ENCODE assay signal across 29 cellular contexts in the genomic region with DNA sequence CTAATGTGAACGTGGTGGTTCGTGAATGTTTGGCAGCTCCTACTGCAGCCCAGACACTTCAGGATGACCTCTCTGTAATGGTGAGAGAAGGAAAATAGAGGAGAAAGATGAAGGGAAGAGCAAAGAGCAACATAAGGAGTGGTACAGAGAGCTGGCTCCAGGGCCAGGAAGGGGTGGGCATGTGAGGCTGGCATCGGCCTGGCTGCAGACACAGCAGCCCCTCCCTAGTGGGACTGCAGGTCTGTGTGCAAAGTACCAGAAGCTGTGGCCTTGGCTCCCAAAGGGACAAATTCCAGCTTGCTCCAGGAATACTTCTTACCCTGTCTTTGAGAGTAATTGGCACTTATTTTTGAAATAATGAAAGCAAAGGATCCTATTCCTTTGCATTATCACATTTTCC. TPM values are rescaled to one million over a fixed set of nuclear protein-coding genes. Genes with fewer than 3 reads are reported as not detected.
DNase-seq lines count a peak whose midpoint lies in the region; ATAC-seq and TF ChIP-seq lines count a peak whose summit lies in the region.
"Had no signal": no experiment of that assay in that cellular context is flagged by ENCODE, and none has a peak within 500 bp of the region (broad histone marks: within the 10 kb centered on the region; RNA-seq: fewer than 3 reads in every experiment).

No MANE protein-coding gene starts in this region.

- H3K4ac ChIP-seq in IMR-90 (ENCODE audit: low read depth, low read length) (no peak overlapping the region), mesenchymal stem cell (ENCODE audit: low read depth in 1 of 2, low read length in 2 of 2) (no peak overlapping the region), H9 (ENCODE audit: low read depth, low read length) (no peak overlapping the region)

- H3K27ac Mint-ChIP-seq in brain (peak overlapping the region in 3 of 5 experiments; percentile 9 to 69 (median 60)), H9 (no peak overlapping the region)
- H3K27ac Mint-ChIP-seq in activated naive CD8-positive, alpha-beta T cell treated with anti-CD3 and anti-CD28 coated beads for 36 hours = no peak overlapping the region
- H3K27ac Mint-ChIP-seq: activated CD4-positive, alpha-beta memory T cell treated with anti-CD3 and anti-CD28 coated beads for 36 hours; memory B cell; naive B cell; T-cell had no signal

- H2AK5ac ChIP-seq in IMR-90 (ENCODE audit: low read depth, low read length) = no peak overlapping the region
- no peak overlapping the region for H2AK5ac ChIP-seq in mesenchymal stem cell (ENCODE audit: low read length, severe bottlenecking)
- no peak overlapping the region for H2AK5ac ChIP-seq in H9 (ENCODE audit: insufficient read length, low read length)

- no peaks in the 10 kb centered on the region for H3K9me3 Mint-ChIP-seq in brain
- H3K9me3 Mint-ChIP-seq in H9 = no peaks in the 10 kb centered on the region
- no peaks in the 10 kb centered on the region for H3K9me3 Mint-ChIP-seq in activated naive CD8-positive, alpha-beta T cell treated with anti-CD3 and anti-CD28 coated beads for 36 hours
- H3K9me3 Mint-ChIP-seq: activated CD4-positive, alpha-beta memory T cell treated with anti-CD3 and anti-CD28 coated beads for 36 hours; memory B cell; stimulated activated naive CD8-positive, alpha-beta T cell treated with anti-CD3 and anti-CD28 coated beads, Interleukin-15, amount 100 ng/mL, for 72 hours; T-cell had no signal

- H3K23ac ChIP-seq in IMR-90 (ENCODE audit: low read depth, low read length) (0 out of 2 replicates have a peak overlapping the region, but pooled peaks have one; percentile 35), mesenchymal stem cell (ENCODE audit: low read length in 2 of 2) (no peak overlapping the region), H9 (ENCODE audit: insufficient read length, low read depth, low read length) (no peak overlapping the region)

- intact Hi-C loops in IMR-90 (cut with micrococcal nuclease) = no loop called here

- H3K9me3 ChIP-seq in IMR-90 (ENCODE audit: control insufficient read depth, insufficient read depth, low read length) = no peaks in the 10 kb centered on the region
- no peaks in the 10 kb centered on the region for H3K9me3 ChIP-seq in mesenchymal stem cell (ENCODE audit: control insufficient read depth, low read length)
- H3K9me3 ChIP-seq in smooth muscle cell (replicated peaks; ENCODE audit: low read depth) = no peaks in the 10 kb centered on the region
- H3K9me3 ChIP-seq in H9 (ENCODE audit: control insufficient read depth, low read depth, low read length) = no peaks in the 10 kb centered on the region
- H3K9me3 ChIP-seq: body of pancreas, esophagus squamous epithelium, Peyer's patch had no signal

- H2BK20ac ChIP-seq in IMR-90 (ENCODE audit: low read depth, low read length) = no peak overlapping the region
- H2BK20ac ChIP-seq in H9 (ENCODE audit: low read depth, low read length, poor library complexity, severe bottlenecking) = no peak overlapping the region

- H3K4me3 ChIP-seq in IMR-90 (ENCODE audit: insufficient read depth, low read depth, low read length) (no peak overlapping the region), mesenchymal stem cell (ENCODE audit: insufficient read depth in 1 of 2, low read depth in 1 of 2, low read length in 2 of 2) (no peak overlapping the region), smooth muscle cell (no peak overlapping the region)
- H3K4me3 ChIP-seq: body of pancreas, esophagus squamous epithelium, hepatocyte, K562, Peyer's patch had no signal

- dilution Hi-C loops in IMR-90 (cut with HindIII; ENCODE audit: low sequenced_read_pairs, unreplicated experiment) = no loop called here

- BruUV-seq in IMR-90 (replicated peaks; lab: Mats Ljungman, UMichigan) = no TSS peak

- H4K8ac ChIP-seq in IMR-90 (ENCODE audit: low read depth in 2 of 2, low read length in 2 of 2) (peak overlapping the region in 1 of 2 experiments; percentile 0; a peak in 1 of 4 replicates), mesenchymal stem cell (ENCODE audit: low read length) (no peak overlapping the region), H9 (replicated peaks; ENCODE audit: insufficient read length, low read depth, low read length) (no peak overlapping the region)

- H3K79me1 ChIP-seq in IMR-90 (ENCODE audit: low read depth in 1 of 2, low read length in 2 of 2) = peaks cover 14 to 61% of the 10 kb centered on the region in 2 experiments
- H3K79me1 ChIP-seq in mesenchymal stem cell (replicated peaks; ENCODE audit: low read length, poor library complexity, severe bottlenecking) = no peaks in the 10 kb centered on the region
- H3K79me1 ChIP-seq in H9 (ENCODE audit: insufficient read depth, low read depth, low read length, poor library complexity, severe bottlenecking) = no peaks in the 10 kb centered on the region

- in situ Hi-C loops in IMR-90 (cut with MboI; ENCODE audit: low sequenced_read_pairs) = loop anchor here (25.0 kb wide), 2 partner anchors 347 to 1047 kb away; no protein-coding TSS in a partner anchor

- H3K4me1 Mint-ChIP-seq in brain (peaks cover 91% of the 10 kb centered on the region), H9 (peaks cover 29 to 40% of the 10 kb centered on the region in 2 experiments)
- H3K4me1 Mint-ChIP-seq in activated naive CD8-positive, alpha-beta T cell treated with anti-CD3 and anti-CD28 coated beads for 36 hours = no peaks in the 10 kb centered on the region
- H3K4me1 Mint-ChIP-seq: memory B cell; naive B cell; stimulated activated naive CD8-positive, alpha-beta T cell treated with anti-CD3 and anti-CD28 coated beads, Interleukin-15, amount 100 ng/mL, for 72 hours; T-cell had no signal

- H3K18ac ChIP-seq in IMR-90 (ENCODE audit: low read depth, low read length) (no peak overlapping the region), mesenchymal stem cell (ENCODE audit: low read depth in 1 of 2, low read length in 2 of 2) (peak overlapping the region in 1 of 2 experiments; percentile 75), H9 (ENCODE audit: insufficient read length, low read depth, low read length) (no peak overlapping the region)

- no peak overlapping the region for H2AK9ac ChIP-seq in IMR-90 (replicated peaks; ENCODE audit: low read depth, low read length, poor library complexity)

- no peaks in the 10 kb centered on the region for H3K23me2 ChIP-seq in H9 (ENCODE audit: insufficient read length, low read depth, low read length, poor library complexity, severe bottlenecking)

- peak overlapping the region in 1 of 5 experiments; percentile 46 for H3K4me3 Mint-ChIP-seq in brain
- H3K4me3 Mint-ChIP-seq in H9 = no peak overlapping the region
- H3K4me3 Mint-ChIP-seq in activated naive CD8-positive, alpha-beta T cell treated with anti-CD3 and anti-CD28 coated beads for 36 hours = no peak overlapping the region
- H3K4me3 Mint-ChIP-seq: activated CD4-positive, alpha-beta memory T cell treated with anti-CD3 and anti-CD28 coated beads for 36 hours; memory B cell; naive B cell; stimulated activated naive CD8-positive, alpha-beta T cell treated with anti-CD3 and anti-CD28 coated beads, Interleukin-15, amount 100 ng/mL, for 72 hours; T-cell had no signal

- no peak overlapping the region for H2BK120ac ChIP-seq in IMR-90 (ENCODE audit: low read depth, low read length)
- H2BK120ac ChIP-seq in mesenchymal stem cell (ENCODE audit: low read depth, low read length) = no peak overlapping the region
- no peak overlapping the region for H2BK120ac ChIP-seq in H9 (ENCODE audit: low read depth, low read length, poor library complexity, severe bottlenecking)

- no peak overlapping the region for H3K4me2 ChIP-seq in IMR-90 (ENCODE audit: low read depth, low read length)
- H3K4me2 ChIP-seq in mesenchymal stem cell (ENCODE audit: low read length, poor library complexity, severe bottlenecking) = no peak overlapping the region
- H3K4me2 ChIP-seq in smooth muscle cell = no peak overlapping the region
- H3K4me2 ChIP-seq in H9 (ENCODE audit: insufficient read depth, insufficient read length, low read length) = no peak overlapping the region
- H3K4me2 ChIP-seq: hepatocyte had no signal

- H2AFZ ChIP-seq in IMR-90 (replicated peaks; ENCODE audit: low read length, poor library complexity) = no peak overlapping the region
- H2AFZ ChIP-seq in mesenchymal stem cell (ENCODE audit: low read depth, low read length) = no peak overlapping the region
- no peak overlapping the region for H2AFZ ChIP-seq in smooth muscle cell (ENCODE audit: low read depth)
- no peak overlapping the region for H2AFZ ChIP-seq in H9 (ENCODE audit: low read length)
- H2AFZ ChIP-seq: hepatocyte had no signal

- peak overlapping the region; percentile 37; the same call in 1 of the 2 replicates for H3K14ac ChIP-seq in IMR-90 (replicated peaks; ENCODE audit: low read depth, low read length)
- H3K14ac ChIP-seq in mesenchymal stem cell (ENCODE audit: low read length in 2 of 2) = no peak overlapping the region
- H3K14ac ChIP-seq in H9 (ENCODE audit: insufficient read depth, low read length) = no peak overlapping the region

- POLR2A ChIA-PET in IMR-90 (lab: Charles Lee; ENCODE audit: unreplicated experiment) = no interaction called here

- no peaks in the 10 kb centered on the region for H3K27me3 ChIP-seq in IMR-90 (ENCODE audit: control insufficient read depth, insufficient read depth, low read length)
- no peaks in the 10 kb centered on the region for H3K27me3 ChIP-seq in mesenchymal stem cell (ENCODE audit: control insufficient read depth in 1 of 2, insufficient read depth in 1 of 2, low read length in 2 of 2)
- H3K27me3 ChIP-seq in smooth muscle cell (ENCODE audit: low read depth) = no peaks in the 10 kb centered on the region
- H3K27me3 ChIP-seq in H9 (ENCODE audit: insufficient read depth, low read length) = no peaks in the 10 kb centered on the region
- H3K27me3 ChIP-seq: body of pancreas, esophagus squamous epithelium, hepatocyte, Peyer's patch had no signal

- H4K5ac ChIP-seq in IMR-90 (ENCODE audit: low read depth, low read length) (no peak overlapping the region), H9 (ENCODE audit: insufficient read length, low read depth, low read length) (no peak overlapping the region)

- no peak for TF ChIP-seq POLR2A in IMR-90 (IDR thresholded peaks at IDR 0.05; ENCODE audit: low read depth, low read length)

- H3K36me3 ChIP-seq in IMR-90 (ENCODE audit: control insufficient read depth, insufficient read depth, low read length) = peaks cover 40% of the 10 kb centered on the region
- peaks cover 17 to 87% of the 10 kb centered on the region in 2 experiments for H3K36me3 ChIP-seq in mesenchymal stem cell (ENCODE audit: control insufficient read depth in 1 of 2, insufficient read depth in 2 of 2, low read depth in 1 of 2, low read length in 2 of 2)
- H3K36me3 ChIP-seq in smooth muscle cell (ENCODE audit: low read depth) = no peaks in the 10 kb centered on the region
- H3K36me3 ChIP-seq: esophagus squamous epithelium, Peyer's patch had no signal

- peak overlapping the region in 1 of 2 experiments; percentile 29 for H2BK12ac ChIP-seq in mesenchymal stem cell (ENCODE audit: low read length in 2 of 2)
- H2BK12ac ChIP-seq in H9 (ENCODE audit: insufficient read length, low read depth, low read length) = no peak overlapping the region

- no peak overlapping the region for H3K9ac ChIP-seq in IMR-90 (ENCODE audit: low read depth, low read length)
- H3K9ac ChIP-seq in mesenchymal stem cell (ENCODE audit: low read length) = no peak overlapping the region
- no peak overlapping the region for H3K9ac ChIP-seq in smooth muscle cell (ENCODE audit: low read depth)
- H3K9ac ChIP-seq in H9 (ENCODE audit: extremely low read depth, insufficient read length, low read length) = no peak overlapping the region

- H3F3A ChIP-seq in smooth muscle cell (ENCODE audit: low read depth) = peaks cover 62% of the 10 kb centered on the region

- DNase-seq in IMR-90 (no peak), mesenchymal stem cell (no peak), smooth muscle cell (lab: John Stamatoyannopoulos, UW; ENCODE audit: unreplicated experiment) (no peak), H9 (no peak), dermis blood vessel endothelial cell (no peak)
- no peak for DNase-seq in activated naive CD8-positive, alpha-beta T cell treated with anti-CD3 and anti-CD28 coated beads for 36 hours
- no peak for DNase-seq in activated CD8-positive, alpha-beta memory T cell treated with anti-CD3 and anti-CD28 coated beads, Interleukin-2, amount 50 U/mL, for 48 hours
- DNase-seq: activated CD4-positive, alpha-beta memory T cell treated with anti-CD3 and anti-CD28 coated beads for 36 hours; activated effector memory CD4-positive, alpha-beta T cell treated with Interleukin-2 at 50 U/mL for 16 hours; body of pancreas; COR-L47; effector CD8-positive, alpha-beta T cell; esophagus squamous epithelium; GDM1; naive B cell; NCI-H1105; NCI-H1930; NCI-H226; Peyer's patch; small intestine; stimulated activated CD4-positive, alpha-beta T cell treated with anti-CD3 and anti-CD28 coated beads, Interleukin-1b, Interleukin-23, amount 100 ng/mL, for 48 hours; stimulated activated CD8-positive, alpha-beta memory T cell treated with anti-CD3 and anti-CD28 coated beads, Interleukin-4, amount 100 ng/mL, for 48 hours; stimulated activated naive CD8-positive, alpha-beta T cell treated with anti-CD3 and anti-CD28 coated beads, Interleukin-15, amount 100 ng/mL, for 72 hours; T-cell had no signal

- H4K20me1 ChIP-seq in IMR-90 (ENCODE audit: insufficient read depth, low read length) (peaks cover 87% of the 10 kb centered on the region), smooth muscle cell (ENCODE audit: low read depth) (peaks cover 64% of the 10 kb centered on the region), H9 (ENCODE audit: control insufficient read depth, insufficient read depth, insufficient read length) (no peaks in the 10 kb centered on the region)

- H3K4me1 ChIP-seq in IMR-90 (ENCODE audit: control insufficient read depth, insufficient read depth, low read length) (peaks cover 33% of the 10 kb centered on the region), mesenchymal stem cell (ENCODE audit: control insufficient read depth, insufficient read depth, low read depth, low read length) (peaks cover 17% of the 10 kb centered on the region), smooth muscle cell (ENCODE audit: low read depth) (peaks cover 29% of the 10 kb centered on the region), H9 (ENCODE audit: insufficient read depth, low read length) (peaks cover 4% of the 10 kb centered on the region; the same call in 1 of the 2 replicates)

- H3K79me2 ChIP-seq in smooth muscle cell (ENCODE audit: low read depth) (peaks cover 70% of the 10 kb centered on the region), H9 (ENCODE audit: insufficient read depth, low read length) (peaks cover 7% of the 10 kb centered on the region; the same call in 1 of the 2 replicates)

- H3K36me3 Mint-ChIP-seq in brain (peaks cover 22% of the 10 kb centered on the region), H9 (ENCODE audit: insufficient read depth in 1 of 3, low read depth in 3 of 3) (peaks cover 13 to 39% (median 38%) of the 10 kb centered on the region in 3 experiments; a peak in 6 of 7 replicates)
- no peaks in the 10 kb centered on the region for H3K36me3 Mint-ChIP-seq in activated naive CD8-positive, alpha-beta T cell treated with anti-CD3 and anti-CD28 coated beads for 36 hours
- H3K36me3 Mint-ChIP-seq: activated CD4-positive, alpha-beta memory T cell treated with anti-CD3 and anti-CD28 coated beads for 36 hours; memory B cell; naive B cell; T-cell had no signal

- no peak overlapping the region for H3K56ac ChIP-seq in IMR-90 (ENCODE audit: extremely low read depth, insufficient read depth, low read length)
- H3K56ac ChIP-seq in H9 (ENCODE audit: insufficient read length, low read depth, low read length) = no peak overlapping the region

- peaks cover 38% of the 10 kb centered on the region for H3K9me1 ChIP-seq in IMR-90 (ENCODE audit: insufficient read depth, low read length)

- H3K27ac ChIP-seq in IMR-90 (ENCODE audit: insufficient read depth, low read length) = no peak overlapping the region; the same call in 1 of the 2 replicates
- peak overlapping the region; percentile 15 for H3K27ac ChIP-seq in mesenchymal stem cell (ENCODE audit: low read length, poor library complexity, severe bottlenecking)
- peak overlapping the region; percentile 98 for H3K27ac ChIP-seq in smooth muscle cell (ENCODE audit: low read depth)
- H3K27ac ChIP-seq in H9 (ENCODE audit: insufficient read length, low read depth, low read length) = no peak overlapping the region
- H3K27ac ChIP-seq: body of pancreas had no signal

- ATAC-seq in IMR-90 (ENCODE audit: low read depth) = no peak
- ATAC-seq: body of pancreas; HCT116; K562; stimulated activated naive CD8-positive, alpha-beta T cell treated with anti-CD3 and anti-CD28 coated beads, Interleukin-15, amount 100 ng/mL, for 72 hours; T-cell had no signal

- no peak for TF ChIP-seq RAD21 in IMR-90 (IDR thresholded peaks at IDR 0.05; ENCODE audit: low read length)

- H2BK15ac ChIP-seq in IMR-90 (ENCODE audit: low read depth, low read length) = no peak overlapping the region
- H2BK15ac ChIP-seq in mesenchymal stem cell (ENCODE audit: low read depth, poor library complexity, severe bottlenecking) = no peak overlapping the region
- H2BK15ac ChIP-seq in H9 (ENCODE audit: low read depth, low read length) = no peak overlapping the region

- CTCF ChIA-PET in IMR-90 (lab: Yijun Ruan, JAX) = interaction anchor here (0.7 to 1.9 kb wide), 2 partner anchors 57 to 118 kb away, joined by 3 to 7 read pairs; no protein-coding TSS in a partner anchor

- peak overlapping the region; percentile 73 for H2BK5ac ChIP-seq in IMR-90 (ENCODE audit: low read depth, low read length, poor library complexity, severe bottlenecking)
- no peak overlapping the region for H2BK5ac ChIP-seq in mesenchymal stem cell (ENCODE audit: low read depth, low read length, poor library complexity, severe bottlenecking)
- H2BK5ac ChIP-seq in H9 (ENCODE audit: insufficient read length, low read length) = no peak overlapping the region

- WGBS in IMR-90 (ENCODE audit: extremely low coverage in 2 of 2, insufficient read length in 1 of 2), 2 experiments = no CpG with 5 or more reads among the region's 3 CpGs
- WGBS in mesenchymal stem cell = 91% methylated on average over 3 of the region's 3 CpGs
- 73% methylated on average over 3 of the region's 3 CpGs for WGBS in smooth muscle cell (ENCODE audit: low lambda C conversion rate)
- no CpG with 5 or more reads among the region's 3 CpGs for WGBS in H9 (ENCODE audit: extremely low coverage, insufficient read length, low lambda C conversion rate)

- TF ChIP-seq CTCF in IMR-90 (conservative IDR thresholded peaks at IDR 0.05; ENCODE audit: low read depth, low read length) = no peak
- no peak for TF ChIP-seq CTCF in brain (conservative IDR thresholded peaks at IDR 0.05)
- no peak for TF ChIP-seq CTCF in smooth muscle cell (IDR thresholded peaks at IDR 0.05; ENCODE audit: borderline replicate concordance, insufficient read depth, poor library complexity, severe bottlenecking)
- no peak for TF ChIP-seq CTCF in H9 (conservative IDR thresholded peaks at IDR 0.05)

- H4K91ac ChIP-seq in IMR-90 (ENCODE audit: insufficient read depth, low read depth, low read length) (no peak overlapping the region), mesenchymal stem cell (ENCODE audit: low read length) (no peak overlapping the region), H9 (ENCODE audit: insufficient read length, low read depth, low read length) (no peak overlapping the region)

- no peaks in the 10 kb centered on the region for H3K27me3 Mint-ChIP-seq in brain
- H3K27me3 Mint-ChIP-seq in H9 (ENCODE audit: low read depth) = no peaks in the 10 kb centered on the region
- no peaks in the 10 kb centered on the region for H3K27me3 Mint-ChIP-seq in activated naive CD8-positive, alpha-beta T cell treated with anti-CD3 and anti-CD28 coated beads for 36 hours
- H3K27me3 Mint-ChIP-seq: stimulated activated naive CD8-positive, alpha-beta T cell treated with anti-CD3 and anti-CD28 coated beads, Interleukin-15, amount 100 ng/mL, for 72 hours had no signal

- H3T11ph ChIP-seq in H9 (ENCODE audit: low read length) = no peak overlapping the region

RNA-seq across cellular contexts. Expression of gene FSTL1, which starts 10.0 kb away (rescaled TPM):
- total RNA-seq in IMR-90 (2012; rRNA removed) (1,097 and 1,642 TPM in 2 replicates), smooth muscle cell (630 and 783 TPM in 2 replicates), H9 (2021) (305 and 326 TPM in 2 replicates), dermis blood vessel endothelial cell (524 and 719 TPM in 2 replicates)
- polyA plus RNA-seq in IMR-90 (2012; rRNA removed) (864 and 916 TPM in 2 replicates), brain (ENCODE audit: insufficient read depth, low read depth, low replicate concordance) (22.5 TPM), smooth muscle cell (367 and 562 TPM in 2 replicates)
- polyA plus RNA-seq in IMR-90 (2012; cell fraction: cytosol; rRNA removed) = 367 and 446 TPM in 2 replicates
- polyA plus RNA-seq in IMR-90 (2012; cell fraction: nucleus; rRNA removed; ENCODE audit: low replicate concordance) = 302 and 555 TPM in 2 replicates
- polyA plus RNA-seq in mesenchymal stem cell (2013, experiment 1 of 2) = 544 TPM
- polyA plus RNA-seq in mesenchymal stem cell (2013, experiment 2 of 2) = 562 TPM
- total RNA-seq in activated naive CD8-positive, alpha-beta T cell treated with anti-CD3 and anti-CD28 coated beads for 36 hours = 1 to 10 TPM; 1.6 to 1.7 TPM

Comparison
In these comparisons a context has a peak if more than half of its experiments do, and no peak if none do; other contexts are left out.
1. H3K27ac ChIP-seq: peak in mesenchymal stem cell (single experiment) and smooth muscle cell (single experiment); none in IMR-90 (single experiment) and H9 (single experiment).
2. H3K27ac Mint-ChIP-seq: peak in brain (3 of 5); none in H9 (0 of 3) and activated naive CD8-positive, alpha-beta T cell treated with anti-CD3 and anti-CD28 coated beads for 36 hours (single experiment).
3. RNA of gene FSTL1, which starts 10.0 kb away (total RNA-seq): 1,097 to 1,642 TPM in IMR-90, 630 to 783 TPM in smooth muscle cell, 524 to 719 TPM in dermis blood vessel endothelial cell and 305 to 326 TPM in H9; 1.6 to 1.7 TPM in activated naive CD8-positive, alpha-beta T cell treated with anti-CD3 and anti-CD28 coated beads for 36 hours; every median in the first group is over 100 times any median in the second.